In the genomic region with DNA sequence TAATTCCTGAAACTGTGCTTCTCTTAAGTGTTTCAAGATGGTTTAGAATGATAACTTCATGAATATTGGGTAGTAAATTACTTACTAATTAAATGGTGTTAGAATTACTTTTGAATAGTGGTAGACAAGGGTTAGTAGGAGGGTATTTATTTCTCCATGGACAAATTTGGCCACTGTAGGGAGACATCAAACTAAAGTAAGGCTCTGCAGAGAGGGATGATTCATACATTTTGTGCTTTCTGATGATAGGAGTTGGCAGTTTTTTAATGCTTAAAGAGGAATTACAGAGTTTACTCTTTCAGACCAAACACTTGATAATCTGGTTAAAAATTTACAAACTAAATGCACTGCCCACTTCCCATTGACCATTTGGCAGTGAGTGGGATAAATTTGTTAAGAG, we compare ENCODE assay signal across 19 cellular contexts.
A peak's percentile ranks its signal among the peaks of the same experiment; 100 is the strongest.
DNase-seq lines count a peak whose midpoint lies in the region; TF ChIP-seq lines count a peak whose summit lies in the region.
"Had no signal": no experiment of that assay in that cellular context is flagged by ENCODE, and none has a peak within 500 bp of the region (broad histone marks: within the 10 kb centered on the region; RNA-seq: fewer than 3 reads in every experiment).

No MANE protein-coding gene starts in this region.

- no peak overlapping the region for H2AFZ ChIP-seq in fibroblast of lung (ENCODE audit: low read length)

- H3K27me3 ChIP-seq in fibroblast of lung (ENCODE audit: control insufficient read depth, insufficient read depth, low read length), result no peaks in the 10 kb centered on the region
- no peaks in the 10 kb centered on the region for H3K27me3 ChIP-seq in stomach
- H3K27me3 ChIP-seq: BE2C had no signal

- no peak for TF ChIP-seq EP300 in stomach (IDR thresholded peaks at IDR 0.05)

- H3K4me2 ChIP-seq in fibroblast of lung (ENCODE audit: extremely low read depth, insufficient read depth, low read length), result no peak overlapping the region

- no TSS peak for BruUV-seq in Calu3 (replicated peaks; lab: Mats Ljungman, UMichigan)

- CTCF ChIA-PET in Calu3 (lab: Charles Lee), result no interaction called here

- H3K4me3 ChIP-seq in fibroblast of lung (replicated peaks in 1 of 4; ENCODE audit: control extremely low read depth in 1 of 4, insufficient read depth in 1 of 4, low read depth in 3 of 4, low read length in 4 of 4) (no peak overlapping the region), stomach (no peak overlapping the region)

- H3K36me3 Mint-ChIP-seq in Calu3 (ENCODE audit: insufficient read depth, unreplicated experiment), result no peaks in the 10 kb centered on the region
- no peaks in the 10 kb centered on the region for H3K36me3 Mint-ChIP-seq in osteocyte (ENCODE audit: unreplicated experiment)
- H3K36me3 Mint-ChIP-seq: activated naive CD4-positive, alpha-beta T cell treated with anti-CD3 and anti-CD28 coated beads, Interleukin-2, amount 50 U/mL, for 24 hours had no signal

- no peak for DNase-seq in Calu3
- peak; percentile 61 for DNase-seq in M059J (ENCODE audit: low read depth)
- peak; percentile 38 to 58 for DNase-seq in fibroblast of lung (ENCODE audit: low read depth in 2 of 2)
- no peak for DNase-seq in osteocyte (ENCODE audit: extremely low spot score, unreplicated experiment)
- no peak for DNase-seq in RPMI8226
- no peak for DNase-seq in activated CD4-positive, alpha-beta T cell treated with anti-CD3 and anti-CD28 coated beads, Interleukin-2, amount 50 U/mL, for 48 hours
- no peak for DNase-seq in stomach
- DNase-seq in cerebellar nuclear complex (lab: John Stamatoyannopoulos, UW), result no peak
- DNase-seq: activated T-cell treated with anti-CD3 and anti-CD28 coated beads, Interleukin-2, amount 50 U/mL, for 72 hours; BE2C; dermis blood vessel endothelial cell; KG1; left colon; NCI-H1092 treated with DMSO at 0.1 percent for 48 hours; NCI-H2029 treated with DMSO at 0.1 percent for 48 hours; NCI-H446; NK-92 treated with Interleukin-12 subunit alpha and Interleukin-12 subunit beta, amount 100 ng/mL, for 24 hours had no signal

- no peak for TF ChIP-seq POLR2A in stomach (IDR thresholded peaks at IDR 0.05)

- no peak overlapping the region for H3K9ac ChIP-seq in fibroblast of lung (ENCODE audit: insufficient read depth, low read length)

- no peaks in the 10 kb centered on the region for H3K9me3 Mint-ChIP-seq in Calu3 (ENCODE audit: low read depth, unreplicated experiment)
- H3K9me3 Mint-ChIP-seq in osteocyte (ENCODE audit: unreplicated experiment), result peaks cover 7% of the 10 kb centered on the region

- intact Hi-C loops in Calu3 (cut with micrococcal nuclease; ENCODE audit: unreplicated experiment), result no loop called here
- intact Hi-C loops in stomach (cut with DNase I; ENCODE audit: low total_unique reads), result no loop called here

- H3K79me2 ChIP-seq in fibroblast of lung (ENCODE audit: control insufficient read depth, insufficient read depth, low read length), result no peaks in the 10 kb centered on the region

- H3K27ac ChIP-seq in fibroblast of lung (ENCODE audit: insufficient read depth, low read length) (no peak overlapping the region), stomach (no peak overlapping the region)

- no peaks in the 10 kb centered on the region for H4K20me1 ChIP-seq in fibroblast of lung (ENCODE audit: control insufficient read depth, extremely low read depth, insufficient read depth, low read length)

- H3K4me1 ChIP-seq in fibroblast of lung (ENCODE audit: control insufficient read depth, extremely low read depth, insufficient read depth, low read length), result no peaks in the 10 kb centered on the region
- no peaks in the 10 kb centered on the region for H3K4me1 ChIP-seq in stomach
- H3K4me1 ChIP-seq: BE2C had no signal

- H3K4me1 Mint-ChIP-seq in Calu3 (ENCODE audit: low read depth, unreplicated experiment) (peaks cover 9% of the 10 kb centered on the region), osteocyte (ENCODE audit: unreplicated experiment) (peaks cover 2% of the 10 kb centered on the region)
- H3K4me1 Mint-ChIP-seq: activated naive CD4-positive, alpha-beta T cell treated with anti-CD3 and anti-CD28 coated beads, Interleukin-2, amount 50 U/mL, for 24 hours; neural crest cell had no signal

- H3K9me3 ChIP-seq in fibroblast of lung (ENCODE audit: control insufficient read depth, insufficient read depth, low read depth, low read length) (no peaks in the 10 kb centered on the region), stomach (no peaks in the 10 kb centered on the region)
- H3K9me3 ChIP-seq: BE2C had no signal

- TF ChIP-seq CTCF in Calu3 (IDR thresholded peaks at IDR 0.05; ENCODE audit: unreplicated experiment), result no peak
- no peak for TF ChIP-seq CTCF in fibroblast of lung (conservative IDR thresholded peaks at IDR 0.05 in 1 of 2, IDR thresholded peaks at IDR 0.05 in 1 of 2; ENCODE audit: low read depth in 1 of 2, low read length in 2 of 2)
- TF ChIP-seq CTCF in osteocyte (IDR thresholded peaks at IDR 0.05), result peak; percentile 19
- TF ChIP-seq CTCF in stomach (IDR thresholded peaks at IDR 0.05), result no peak

- H3K27ac Mint-ChIP-seq in Calu3 (ENCODE audit: unreplicated experiment) (peak overlapping the region; percentile 22), osteocyte (ENCODE audit: unreplicated experiment) (no peak overlapping the region)
- H3K27ac Mint-ChIP-seq: activated naive CD4-positive, alpha-beta T cell treated with anti-CD3 and anti-CD28 coated beads, Interleukin-2, amount 50 U/mL, for 24 hours; activated T-cell treated with anti-CD3 and anti-CD28 coated beads, Interleukin-2, amount 50 U/mL, for 72 hours had no signal

- H3K27me3 Mint-ChIP-seq in Calu3 (ENCODE audit: unreplicated experiment) (no peaks in the 10 kb centered on the region), osteocyte (ENCODE audit: unreplicated experiment) (no peaks in the 10 kb centered on the region)
- H3K27me3 Mint-ChIP-seq: activated naive CD4-positive, alpha-beta T cell treated with anti-CD3 and anti-CD28 coated beads, Interleukin-2, amount 50 U/mL, for 24 hours had no signal

- H3K4me3 Mint-ChIP-seq in Calu3 (ENCODE audit: low read depth, unreplicated experiment), result no peak overlapping the region
- no peak overlapping the region for H3K4me3 Mint-ChIP-seq in osteocyte (ENCODE audit: unreplicated experiment)
- H3K4me3 Mint-ChIP-seq: activated naive CD4-positive, alpha-beta T cell treated with anti-CD3 and anti-CD28 coated beads, Interleukin-2, amount 50 U/mL, for 24 hours; activated T-cell treated with anti-CD3 and anti-CD28 coated beads, Interleukin-2, amount 50 U/mL, for 72 hours; neural crest cell had no signal

- H3K36me3 ChIP-seq in fibroblast of lung (ENCODE audit: control insufficient read depth, insufficient read depth, low read length) (no peaks in the 10 kb centered on the region), stomach (no peaks in the 10 kb centered on the region)
- H3K36me3 ChIP-seq: BE2C had no signal

Comparison
In these comparisons a context has a peak if more than half of its experiments do, and no peak if none do; other contexts are left out.
1. DNase-seq: peak in M059J (single experiment) and fibroblast of lung (2 of 2); none in Calu3 (single experiment), osteocyte (single experiment), RPMI8226 (single experiment), activated CD4-positive, alpha-beta T cell treated with anti-CD3 and anti-CD28 coated beads, Interleukin-2, amount 50 U/mL, for 48 hours (0 of 2), stomach (single experiment) and cerebellar nuclear complex (0 of 2).